In the genomic region with DNA sequence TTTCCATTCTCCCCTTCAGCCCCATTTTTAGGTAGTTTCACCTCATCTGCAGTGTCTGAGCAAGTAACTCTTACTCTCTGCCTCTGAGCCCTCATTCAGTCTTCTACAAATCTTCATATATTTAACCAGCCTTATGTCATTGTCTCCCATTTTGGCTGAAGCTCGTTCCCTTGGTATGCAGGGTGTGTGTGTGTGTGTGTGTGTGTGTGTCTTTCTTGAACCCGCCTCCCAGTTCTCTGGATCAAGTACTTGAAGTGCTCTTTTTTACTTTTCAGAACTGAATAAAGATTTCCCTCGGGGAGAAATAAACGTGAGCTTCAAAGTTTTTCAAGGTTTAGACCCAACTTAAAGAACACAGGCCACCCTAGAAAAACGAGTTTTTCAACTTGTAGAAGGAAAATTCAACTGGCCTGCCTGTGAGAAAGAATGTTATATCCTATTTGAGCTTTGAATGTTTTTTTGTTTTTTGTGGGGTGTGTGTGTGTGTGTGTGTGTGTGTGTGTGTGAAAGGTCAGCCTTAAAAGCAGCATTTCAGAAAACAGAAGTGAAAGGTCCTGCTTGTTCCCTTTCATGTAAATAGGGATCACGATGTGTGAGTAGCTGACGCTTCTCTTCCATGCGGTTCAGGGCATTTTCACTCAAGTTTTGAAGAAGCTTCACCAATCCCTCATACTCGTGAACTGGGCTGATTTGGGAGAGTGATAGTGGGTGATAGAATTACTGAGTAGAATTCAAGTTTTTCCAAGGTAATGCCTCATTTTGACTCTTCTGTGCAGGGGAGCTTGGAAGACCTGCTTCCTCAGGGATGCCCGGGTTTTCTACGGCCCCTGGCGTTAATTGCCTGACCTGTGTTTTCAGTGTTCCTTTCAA, we compare ENCODE assay signal across 8 cellular contexts. TPM values are rescaled to one million over a fixed set of nuclear protein-coding genes. Genes with fewer than 3 reads are reported as not detected.
A peak's percentile ranks its signal among the peaks of the same experiment; 100 is the strongest.
DNase-seq lines count a peak whose midpoint lies in the region; ATAC-seq, FAIRE-seq and TF ChIP-seq lines count a peak whose summit lies in the region.

No MANE protein-coding gene starts in this region.

- peak overlapping the region; percentile 88 for H2BK5ac ChIP-seq in trophoblast cell (ENCODE audit: low read depth, low read length, poor library complexity)

- H3K36me3 ChIP-seq in endothelial cell of umbilical vein (ENCODE audit: control insufficient read depth in 2 of 2, extremely low read depth in 1 of 2, insufficient read depth in 2 of 2, low read length in 2 of 2) (peaks cover 16% of the 10 kb centered on the region in 2 experiments), trophoblast cell (ENCODE audit: control insufficient read depth in 1 of 2, insufficient read depth in 2 of 2, low read length in 2 of 2) (peaks cover 8 to 18% of the 10 kb centered on the region in 2 experiments), A673 (ENCODE audit: insufficient read depth, low read length, poor library complexity, severe bottlenecking) (peaks cover 5% of the 10 kb centered on the region)

- no peak overlapping the region for H4K12ac ChIP-seq in trophoblast cell (ENCODE audit: low read depth, low read length)

- TF ChIP-seq CTCF in endothelial cell of umbilical vein (IDR thresholded peaks at IDR 0.05; ENCODE audit: extremely low read depth in 1 of 2, insufficient read depth in 1 of 2, low read depth in 1 of 2, low read length in 2 of 2) = no peak
- TF ChIP-seq CTCF in A673 (conservative IDR thresholded peaks at IDR 0.05; ENCODE audit: low read depth, low read length) = no peak

- dilution Hi-C loops in endothelial cell of umbilical vein (cut with MboI; ENCODE audit: extremely low pct_ligation_motif_present, low sequenced_read_pairs) = no loop called here

- peak; percentile 62 for FAIRE-seq in endothelial cell of umbilical vein (lab: Jason Lieb, UNC)

- H3K9me1 ChIP-seq in endothelial cell of umbilical vein (replicated peaks; ENCODE audit: control insufficient read depth, extremely low read depth, insufficient read depth, low read length) = no peaks in the 10 kb centered on the region

- H3K27me3 ChIP-seq in endothelial cell of umbilical vein (ENCODE audit: control insufficient read depth in 2 of 2, insufficient read depth in 2 of 2, low read length in 2 of 2) (peaks cover 0 to 2% of the 10 kb centered on the region in 2 experiments), trophoblast cell (ENCODE audit: insufficient read depth, low read length) (no peaks in the 10 kb centered on the region), A673 (replicated peaks; ENCODE audit: insufficient read depth, low read depth, low read length, poor library complexity) (no peaks in the 10 kb centered on the region)

- no peak for DNase-seq in activated naive CD4-positive, alpha-beta T cell treated with anti-CD3 and anti-CD28 coated beads, Interleukin-2, amount 50 U/mL, for 72 hours (ENCODE audit: low spot score in 2 of 2)
- no peak for DNase-seq in activated naive CD4-positive, alpha-beta T cell treated with anti-CD3 and anti-CD28 coated beads, Interleukin-2, amount 50 U/mL, for 16 hours
- DNase-seq in HT-29 (ENCODE audit: low spot score) = peak; percentile 53
- peak; percentile 21 for DNase-seq in endothelial cell of umbilical vein (ENCODE audit: low read depth, low spot score)
- DNase-seq in trophoblast cell = peak; percentile 20 to 75
- DNase-seq in T-helper 9 cell = no peak
- no peak for DNase-seq in NCI-H2171 treated with DMSO at 0.1 percent for 48 hours (lab: John Stamatoyannopoulos, UW)
- no peak for DNase-seq in A673 (ENCODE audit: low spot score)

- peaks cover 13 to 16% of the 10 kb centered on the region in 2 donors for H3K36me3 Mint-ChIP-seq in activated naive CD4-positive, alpha-beta T cell treated with anti-CD3 and anti-CD28 coated beads, Interleukin-2, amount 50 U/mL, for 72 hours

- H2AFZ ChIP-seq in endothelial cell of umbilical vein (ENCODE audit: low read depth, low read length) (no peak overlapping the region), trophoblast cell (ENCODE audit: insufficient read depth, low read length, poor library complexity) (no peak overlapping the region)

- H3K18ac ChIP-seq in trophoblast cell (ENCODE audit: low read length) = peak overlapping the region; percentile 86

- POLR2A ChIA-PET in endothelial cell of umbilical vein (lab: Charles Lee) (interaction anchor here (0.6 kb wide), 1 partner anchor 118 kb away, joined by 5 read pairs; no protein-coding TSS in a partner anchor), A673 (lab: Charles Lee; ENCODE audit: low non-redundant PET) (interaction anchor here (0.6 kb wide), 1 partner anchor 1658 kb away, joined by 5 read pairs; no protein-coding TSS in a partner anchor)

- peak overlapping the region; percentile 91 for H2BK12ac ChIP-seq in trophoblast cell (ENCODE audit: low read length)

- peaks cover 8% of the 10 kb centered on the region for H3K79me1 ChIP-seq in trophoblast cell (ENCODE audit: low read length)

- H3K4me2 ChIP-seq in endothelial cell of umbilical vein (ENCODE audit: insufficient read depth, low read length) (peak overlapping the region; percentile 53), trophoblast cell (ENCODE audit: low read length) (peak overlapping the region; percentile 32)

- H4K91ac ChIP-seq in trophoblast cell (ENCODE audit: low read depth, low read length) = peak overlapping the region; percentile 95

- H3K27ac ChIP-seq in endothelial cell of umbilical vein (ENCODE audit: insufficient read depth, low read depth, low read length) = peak overlapping the region; percentile 89
- peak overlapping the region; percentile 94 for H3K27ac ChIP-seq in trophoblast cell (ENCODE audit: low read depth, low read length)
- no peak overlapping the region for H3K27ac ChIP-seq in A673 (ENCODE audit: low read depth, low read length, poor library complexity, severe bottlenecking)

- H3K9me3 ChIP-seq in endothelial cell of umbilical vein (replicated peaks; ENCODE audit: control insufficient read depth, insufficient read depth, low read length) = no peaks in the 10 kb centered on the region
- H3K9me3 ChIP-seq in trophoblast cell (ENCODE audit: insufficient read depth, low read depth, low read length) = peaks cover 1% of the 10 kb centered on the region
- H3K9me3 ChIP-seq in A673 (ENCODE audit: low read depth, low read length, poor library complexity, severe bottlenecking) = no peaks in the 10 kb centered on the region

- H3K4me3 ChIP-seq in endothelial cell of umbilical vein (replicated peaks in 1 of 3; ENCODE audit: insufficient read depth in 1 of 3, low read depth in 1 of 3, low read length in 3 of 3) = no peak overlapping the region
- no peak overlapping the region for H3K4me3 ChIP-seq in trophoblast cell (ENCODE audit: low read depth, low read length)
- H3K4me3 ChIP-seq in A673 (ENCODE audit: low read depth, low read length, poor library complexity, severe bottlenecking) = no peak overlapping the region

- CTCF ChIA-PET in endothelial cell of umbilical vein (lab: Charles Lee) (interaction anchor here (1.0 to 7.0 kb wide), 6 partner anchors 7 to 166 kb away, joined by 3 to 69 read pairs (median 8); no protein-coding TSS in a partner anchor), A673 (lab: Charles Lee) (no interaction called here)

- H3K9ac ChIP-seq in endothelial cell of umbilical vein (replicated peaks; ENCODE audit: extremely low read depth, insufficient read depth, low read length) = peak overlapping the region; percentile 65
- no peak overlapping the region for H3K9ac ChIP-seq in trophoblast cell (ENCODE audit: low read length)

- intact Hi-C loops in endothelial cell of umbilical vein (cut with micrococcal nuclease) (loop anchor here (1.0 to 2.0 kb wide), 2 partner anchors 39 to 502 kb away; no protein-coding TSS in a partner anchor), A673 (cut with micrococcal nuclease; ENCODE audit: unreplicated experiment) (no loop called here)

- H4K20me1 ChIP-seq in endothelial cell of umbilical vein (replicated peaks; ENCODE audit: control insufficient read depth, extremely low read depth, insufficient read depth, low read length) = no peaks in the 10 kb centered on the region

- ATAC-seq in activated naive CD4-positive, alpha-beta T cell treated with anti-CD3 and anti-CD28 coated beads, Interleukin-2, amount 50 U/mL, for 72 hours = peak in 1 of 2 donors; percentile 9

- H2BK120ac ChIP-seq in trophoblast cell (ENCODE audit: insufficient read depth, low read length, poor library complexity) = peak overlapping the region; percentile 79

- peak overlapping the region; percentile 57 for H3K4ac ChIP-seq in trophoblast cell (ENCODE audit: low read depth, low read length)

- H3K79me2 ChIP-seq in endothelial cell of umbilical vein (ENCODE audit: control insufficient read depth, insufficient read depth, low read length) (no peaks in the 10 kb centered on the region), trophoblast cell (ENCODE audit: control insufficient read depth, insufficient read depth, low read length, poor library complexity) (peaks cover 3% of the 10 kb centered on the region)

- BruUV-seq in endothelial cell of umbilical vein (replicated peaks; lab: Mats Ljungman, UMichigan) (TSS peak; percentile 94), A673 (replicated peaks; lab: Mats Ljungman, UMichigan) (no TSS peak)

- H2AK5ac ChIP-seq in trophoblast cell (ENCODE audit: low read length) = no peak overlapping the region

- H3K23ac ChIP-seq in trophoblast cell (ENCODE audit: low read length) = no peak overlapping the region

- no peaks in the 10 kb centered on the region for H3K9me3 Mint-ChIP-seq in activated naive CD4-positive, alpha-beta T cell treated with anti-CD3 and anti-CD28 coated beads, Interleukin-2, amount 50 U/mL, for 72 hours

- H4K8ac ChIP-seq in trophoblast cell (ENCODE audit: low read depth, low read length) = peak overlapping the region; percentile 81

- H3K27ac Mint-ChIP-seq in activated naive CD4-positive, alpha-beta T cell treated with anti-CD3 and anti-CD28 coated beads, Interleukin-2, amount 50 U/mL, for 72 hours = peak overlapping the region; percentile 73 to 88

- H3K4me1 ChIP-seq in endothelial cell of umbilical vein (ENCODE audit: control insufficient read depth, extremely low read depth, insufficient read depth, low read length) (peaks cover 14% of the 10 kb centered on the region), trophoblast cell (ENCODE audit: control insufficient read depth in 1 of 2, insufficient read depth in 2 of 2, low read length in 2 of 2) (peaks cover 12 to 27% of the 10 kb centered on the region in 2 experiments), A673 (ENCODE audit: insufficient read depth, low read length, poor library complexity, severe bottlenecking) (peaks cover 28% of the 10 kb centered on the region)

- WGBS in trophoblast cell (ENCODE audit: extremely low coverage, insufficient coverage, insufficient read length) = no CpG with 5 or more reads among the region's 12 CpGs

- peak overlapping the region; percentile 90 for H3K14ac ChIP-seq in trophoblast cell (ENCODE audit: low read length)

- no peak for TF ChIP-seq POLR2A in endothelial cell of umbilical vein (IDR thresholded peaks at IDR 0.05; ENCODE audit: low read depth, low read length)

RNA-seq across cellular contexts. Expression of a gene that starts 50.6 kb away (rescaled TPM):
- 1 to 10 TPM in 1 of 2 donors, under 1 TPM in 1; 0.30 to 2.4 TPM for total RNA-seq in activated naive CD4-positive, alpha-beta T cell treated with anti-CD3 and anti-CD28 coated beads, Interleukin-2, amount 50 U/mL, for 72 hours
- 3.0 and 3.1 TPM in 2 replicates for total RNA-seq in HT-29 (2014; rRNA removed; shearing (Covaris generic))
- total RNA-seq in endothelial cell of umbilical vein = 1.3 and 2.1 TPM in 2 replicates
- 0.79 and 0.80 TPM in 2 replicates for polyA plus RNA-seq in endothelial cell of umbilical vein
- polyA plus RNA-seq in endothelial cell of umbilical vein (2011; cell fraction: cytosol; rRNA removed) = 0.35 and 0.79 TPM in 2 replicates
- polyA plus RNA-seq in endothelial cell of umbilical vein (2011; cell fraction: nucleus; rRNA removed) = 1.7 and 3.3 TPM in 2 replicates
- polyA plus RNA-seq in endothelial cell of umbilical vein (2012) = 0.54 and 0.67 TPM in 2 replicates
- 2.7 and 3.1 TPM in 2 replicates for polyA minus RNA-seq in endothelial cell of umbilical vein
- polyA minus RNA-seq in endothelial cell of umbilical vein (2011; cell fraction: cytosol; rRNA and poly(A)+ RNA removed) = 2.6 TPM
- 0.77 and 4.0 TPM in 2 replicates for polyA minus RNA-seq in endothelial cell of umbilical vein (2011; cell fraction: nucleus; rRNA and poly(A)+ RNA removed)
- polyA plus RNA-seq in trophoblast cell (2013) = 0.32 and 0.45 TPM in 2 replicates
- total RNA-seq in A673 (2021) = 1.7 and 1.9 TPM in 2 replicates

Comparison
In these comparisons a context has a peak if more than half of its experiments do, and no peak if none do; other contexts are left out.
1. DNase-seq: peak in HT-29 (single experiment), endothelial cell of umbilical vein (single experiment) and trophoblast cell (2 of 2); none in activated naive CD4-positive, alpha-beta T cell treated with anti-CD3 and anti-CD28 coated beads, Interleukin-2, amount 50 U/mL, for 72 hours (0 of 2), activated naive CD4-positive, alpha-beta T cell treated with anti-CD3 and anti-CD28 coated beads, Interleukin-2, amount 50 U/mL, for 16 hours (single experiment), T-helper 9 cell (single experiment), NCI-H2171 treated with DMSO at 0.1 percent for 48 hours (single experiment) and A673 (single experiment).